16 cellular contexts compared by ENCODE assay signal in the genomic region with DNA sequence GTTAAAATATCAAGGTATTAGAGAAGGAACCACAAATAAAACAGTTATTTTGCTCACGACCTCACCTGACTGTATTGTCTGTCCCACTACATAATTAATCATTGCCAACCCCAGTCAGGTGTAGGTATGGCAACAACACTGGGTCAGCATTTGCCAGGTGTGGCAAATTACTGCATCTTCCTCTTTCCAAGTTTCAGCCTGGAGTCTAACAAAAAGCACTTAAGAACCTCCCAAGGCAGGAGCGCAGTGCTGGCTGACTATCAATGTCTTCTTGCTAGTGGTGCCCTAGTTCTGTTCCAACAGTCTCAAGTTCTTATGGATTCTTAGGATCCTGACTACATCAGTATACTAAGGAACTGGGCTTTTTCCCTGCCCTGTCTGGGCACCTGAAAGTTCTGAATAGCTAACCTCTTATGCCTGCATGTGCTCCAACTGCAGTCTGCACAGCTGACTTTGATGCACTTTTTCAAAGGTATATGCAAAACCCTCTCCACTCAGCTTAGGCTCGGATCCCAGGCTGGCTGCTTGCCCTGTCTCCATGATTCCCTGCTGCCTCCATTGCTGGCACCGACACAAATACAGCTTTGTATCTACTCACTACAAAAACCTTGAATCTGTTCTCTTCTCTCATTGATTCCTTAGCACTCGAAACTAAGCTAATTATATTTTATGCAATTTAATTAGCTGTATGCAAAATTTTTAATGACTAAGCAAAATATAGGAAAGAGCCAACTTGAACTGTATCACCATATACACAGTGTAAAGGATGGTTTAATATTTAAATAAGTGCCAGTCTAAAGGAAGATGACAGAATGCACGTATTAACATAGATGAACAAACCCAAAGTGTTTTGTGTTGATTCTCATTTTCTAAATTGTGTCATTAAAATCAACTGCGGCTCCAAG.
A peak's percentile ranks its signal among the peaks of the same experiment; 100 is the strongest.
DNase-seq lines count a peak whose midpoint lies in the region; ATAC-seq and TF ChIP-seq lines count a peak whose summit lies in the region.
"Had no signal": no experiment of that assay in that cellular context is flagged by ENCODE, and none has a peak within 500 bp of the region (broad histone marks: within the 10 kb centered on the region; RNA-seq: fewer than 3 reads in every experiment).

No MANE protein-coding gene starts in this region.

- peaks cover 11% of the 10 kb centered on the region for H3K4me1 ChIP-seq in testis
- H3K4me1 ChIP-seq in Peyer's patch: no peaks in the 10 kb centered on the region

- H3K27ac ChIP-seq in testis (no peak overlapping the region), Peyer's patch (no peak overlapping the region)
- H3K27ac ChIP-seq: esophagus muscularis mucosa, SK-N-MC had no signal

- H3K36me3 Mint-ChIP-seq in T-helper 17 cell (ENCODE audit: low read depth): no peaks in the 10 kb centered on the region

- H3K27me3 ChIP-seq in testis (no peaks in the 10 kb centered on the region), Peyer's patch (no peaks in the 10 kb centered on the region)
- H3K27me3 ChIP-seq: esophagus muscularis mucosa had no signal

- H3K4me3 ChIP-seq in testis (no peak overlapping the region), Peyer's patch (no peak overlapping the region)
- H3K4me3 ChIP-seq: esophagus muscularis mucosa, HAP-1, SK-N-MC had no signal

- H3K27me3 Mint-ChIP-seq in T-helper 17 cell: no peaks in the 10 kb centered on the region
- H3K27me3 Mint-ChIP-seq: central memory CD8-positive, alpha-beta T cell; stimulated activated naive CD8-positive, alpha-beta T cell treated with anti-CD3 and anti-CD28 coated beads, Interleukin-15, Interleukin-2, amounts not matched to agents 100 ng/mL and 50 ng/mL, for 24 hours had no signal

- WGBS in testis, 2 donors: 63 to 71% methylated on average over 7 of the region's 7 CpGs

- H3K27ac Mint-ChIP-seq in T-helper 17 cell: no peak overlapping the region
- H3K27ac Mint-ChIP-seq: stimulated activated naive CD8-positive, alpha-beta T cell treated with anti-CD3 and anti-CD28 coated beads, Interleukin-15, Interleukin-2, amounts not matched to agents 100 ng/mL and 50 ng/mL, for 24 hours had no signal

- intact Hi-C loops in testis (cut with DNase I; ENCODE audit: low total_unique reads): no loop called here

- TF ChIP-seq POLR2A in testis (IDR thresholded peaks at IDR 0.05) (no peak), Peyer's patch (IDR thresholded peaks at IDR 0.05) (no peak)

- TF ChIP-seq CTCF in testis (IDR thresholded peaks at IDR 0.05) (no peak), Peyer's patch (IDR thresholded peaks at IDR 0.05) (no peak)

- peak; percentile 31 for DNase-seq in NCI-H2081 treated with DMSO at 0.1 percent for 48 hours (lab: John Stamatoyannopoulos, UW)
- peak in 55 of 58 donors; percentile 7 to 90 (median 71) for DNase-seq in anterior cingulate cortex (lab: John Stamatoyannopoulos, UW)
- DNase-seq in hypothalamus (lab: John Stamatoyannopoulos, UW): peak in 45 of 51 donors; percentile 2 to 83 (median 58)
- peak; percentile 87 for DNase-seq in testis
- DNase-seq in T-helper 17 cell: no peak
- no peak for DNase-seq in EL
- no peak for DNase-seq in NCI-H524 treated with DMSO at 0.1 percent for 48 hours (lab: John Stamatoyannopoulos, UW)
- DNase-seq in Peyer's patch: no peak
- DNase-seq: stimulated activated CD4-positive, alpha-beta T cell treated with anti-CD3 and anti-CD28 coated beads, Interleukin-2, amount 100 ng/mL, for 48 hours had no signal

- no peak for ATAC-seq in T-helper 17 cell
- ATAC-seq: activated CD4-positive, CD25-positive, alpha-beta regulatory T cell treated with anti-CD3 and anti-CD28 coated beads, Interleukin-2, amount 50 U/mL, for 24 hours; left colon had no signal

- no peaks in the 10 kb centered on the region for H3K4me1 Mint-ChIP-seq in T-helper 17 cell
- H3K4me1 Mint-ChIP-seq: central memory CD8-positive, alpha-beta T cell had no signal

- H3K9me3 ChIP-seq in testis: no peaks in the 10 kb centered on the region
- H3K9me3 ChIP-seq in T-helper 17 cell (ENCODE audit: control insufficient read depth, low read length, poor library complexity, severe bottlenecking): no peaks in the 10 kb centered on the region
- no peaks in the 10 kb centered on the region for H3K9me3 ChIP-seq in Peyer's patch
- H3K9me3 ChIP-seq: esophagus muscularis mucosa, HAP-1 had no signal

- H3K4me3 Mint-ChIP-seq in T-helper 17 cell: no peak overlapping the region
- H3K4me3 Mint-ChIP-seq: central memory CD8-positive, alpha-beta T cell; stimulated activated naive CD8-positive, alpha-beta T cell treated with anti-CD3 and anti-CD28 coated beads, Interleukin-15, Interleukin-2, amounts not matched to agents 100 ng/mL and 50 ng/mL, for 24 hours had no signal

- H3K36me3 ChIP-seq in testis (ENCODE audit: low read depth, missing control alignments) (no peaks in the 10 kb centered on the region), Peyer's patch (no peaks in the 10 kb centered on the region)
- H3K36me3 ChIP-seq: esophagus muscularis mucosa, HAP-1 had no signal

Comparison
In these comparisons a context has a peak if more than half of its experiments do, and no peak if none do; other contexts are left out.
1. DNase-seq: peak in NCI-H2081 treated with DMSO at 0.1 percent for 48 hours (single experiment), anterior cingulate cortex (55 of 58), hypothalamus (45 of 51) and testis (single experiment); none in T-helper 17 cell (0 of 3), EL (single experiment), NCI-H524 treated with DMSO at 0.1 percent for 48 hours (single experiment) and Peyer's patch (0 of 3).